Comparison of ENCODE assay signal across 1 cellular context in genomic region chr6:32126880-32127279, GRCh38.
A peak's percentile ranks its signal among the peaks of the same experiment; 100 is the strongest.
TF ChIP-seq lines count a peak whose summit lies in the region.

No MANE protein-coding gene starts in this region.

TF ChIP-seq in GM12878, 131 proteins besides CTCF, POLR2A, EP300 and RAD21:
- TF ChIP-seq NR2C1 (IDR thresholded peaks at IDR 0.05) (no peak), BCL3 (IDR thresholded peaks at IDR 0.05; ENCODE audit: borderline replicate concordance, insufficient read depth, low read depth, low read length, poor library complexity, severe bottlenecking) (peak; percentile 14), TARDBP (IDR thresholded peaks at IDR 0.05; ENCODE audit: borderline replicate concordance) (no peak), MTA3 (IDR thresholded peaks at IDR 0.05; ENCODE audit: borderline replicate concordance, low read length) (no peak), NKRF (conservative IDR thresholded peaks at IDR 0.05) (no peak), SREBF1 (IDR thresholded peaks at IDR 0.05; ENCODE audit: low read length) (no peak)
